Comparison of ENCODE assay signal across 2 cellular contexts in the genomic region with DNA sequence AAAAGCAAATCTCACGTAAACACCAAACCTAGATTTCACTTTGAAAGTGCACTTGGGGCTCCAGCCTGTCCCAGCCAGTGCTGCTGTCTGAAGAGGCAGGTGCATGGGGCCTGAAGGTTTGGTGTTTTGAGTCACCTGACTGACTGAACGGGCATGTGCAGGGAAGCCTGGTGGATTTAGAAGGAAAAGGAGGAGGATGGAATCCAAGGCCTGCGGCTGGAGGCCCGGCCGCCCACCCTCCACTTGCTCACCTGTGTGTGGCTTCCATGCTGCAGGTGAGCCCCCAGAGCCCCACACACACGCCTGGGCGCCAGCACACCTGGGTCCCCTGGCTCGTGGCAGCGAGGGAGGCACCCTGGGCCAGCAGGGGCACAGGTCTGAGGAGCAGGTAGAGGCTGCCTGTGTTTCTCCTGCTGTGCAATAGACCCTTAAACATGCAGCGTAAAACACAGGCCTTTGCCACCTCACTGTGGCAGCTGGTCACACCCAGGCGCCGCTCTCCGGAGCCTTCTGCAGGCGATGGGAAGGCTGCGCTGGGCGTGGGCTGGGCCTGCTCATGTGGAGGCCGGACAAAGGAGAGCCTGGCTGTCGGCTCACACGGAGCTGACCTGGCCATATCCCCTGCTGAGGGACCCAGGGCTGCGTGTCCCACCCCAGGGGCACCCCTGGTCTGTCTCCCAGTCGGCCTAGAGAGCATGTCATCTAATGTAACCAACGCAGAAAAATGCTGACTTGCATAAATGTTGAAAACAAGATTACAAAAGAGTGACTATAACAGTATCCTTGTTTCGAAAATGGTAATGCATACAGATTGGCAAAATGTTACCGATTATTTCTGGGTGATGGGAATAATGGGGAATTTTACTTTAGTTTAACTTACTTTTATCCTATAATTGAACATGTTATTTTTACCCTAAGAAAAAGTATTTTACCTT.
TF ChIP-seq lines count a peak whose summit lies in the region.

No MANE protein-coding gene starts in this region.

TF ChIP-seq in A549, 52 proteins besides CTCF, POLR2A, EP300 and RAD21:
- TF ChIP-seq MAFK (IDR thresholded peaks at IDR 0.05; ENCODE audit: partially characterized antibody) (peak; percentile 98), CHD4 (IDR thresholded peaks at IDR 0.05; ENCODE audit: borderline replicate concordance) (no peak)

TF ChIP-seq in H1, 55 proteins besides CTCF, POLR2A, EP300 and RAD21:
- TF ChIP-seq EZH2 (IDR thresholded peaks at IDR 0.05; ENCODE audit: low read depth, low read length, severe bottlenecking) (no peak), CBX5 (IDR thresholded peaks at IDR 0.05; ENCODE audit: low read depth, low read length) (no peak), TBP (IDR thresholded peaks at IDR 0.05; ENCODE audit: low read depth, low read length) (no peak), MAFK (IDR thresholded peaks at IDR 0.05; ENCODE audit: low read depth, low read length) (peak; percentile 88), POLR2AphosphoS5 (IDR thresholded peaks at IDR 0.05; ENCODE audit: low read depth, low read length) (no peak)
